ENCODE assay signal across 8 cellular contexts in genomic region chr12:82359115-82359478, GRCh38. TPM values are rescaled to one million over a fixed set of nuclear protein-coding genes. Genes with fewer than 3 reads are reported as not detected.
A peak's percentile ranks its signal among the peaks of the same experiment; 100 is the strongest.
DNase-seq lines count a peak whose midpoint lies in the region; ATAC-seq and TF ChIP-seq lines count a peak whose summit lies in the region.

No MANE protein-coding gene starts in this region.

- TF ChIP-seq CTCF in CD8-positive, alpha-beta T cell (IDR thresholded peaks at IDR 0.05), result no peak
- TF ChIP-seq CTCF in fibroblast of the aortic adventitia (IDR thresholded peaks at IDR 0.05; ENCODE audit: insufficient read depth, low read length), result no peak
- TF ChIP-seq CTCF in osteocyte (IDR thresholded peaks at IDR 0.05), result no peak

- POLR2A ChIA-PET in CD8-positive, alpha-beta T cell (lab: Charles Lee), result interaction anchor here (1.2 to 2.4 kb wide), 2 partner anchors 39 to 327 kb away, joined by 5 to 18 read pairs; partner anchors contain the start of gene TMTC2

- H3K4me1 ChIP-seq in CD8-positive, alpha-beta T cell (ENCODE audit: insufficient read depth, low read length), result peaks cover 32% of the 10 kb centered on the region

- peak overlapping the region; percentile 93 for H3K4me3 Mint-ChIP-seq in CD8-positive, alpha-beta T cell
- H3K4me3 Mint-ChIP-seq in IgD-negative memory B cell (peak overlapping the region; percentile 92 to 100 (median 98)), osteocyte (ENCODE audit: unreplicated experiment) (peak overlapping the region; percentile 99)

- H3K4me1 Mint-ChIP-seq in CD8-positive, alpha-beta T cell (ENCODE audit: low read depth), result peaks cover 65% of the 10 kb centered on the region
- H3K4me1 Mint-ChIP-seq in IgD-negative memory B cell (peaks cover 20 to 39% (median 27%) of the 10 kb centered on the region in 3 donors), osteocyte (ENCODE audit: unreplicated experiment) (peaks cover 30% of the 10 kb centered on the region)

- DNase-seq in CD8-positive, alpha-beta T cell, result no peak
- DNase-seq in UCSD-AML1 (lab: John Stamatoyannopoulos, UW; ENCODE audit: unreplicated experiment), result peak; percentile 11
- DNase-seq in fibroblast of the aortic adventitia (ENCODE audit: low read depth), result peak; percentile 11
- no peak for DNase-seq in osteocyte (ENCODE audit: extremely low spot score, unreplicated experiment)
- no peak for DNase-seq in 8988T
- no peak for DNase-seq in SKM-1 treated with dmso at 0.1 percent for 144 hours (lab: John Stamatoyannopoulos, UW; ENCODE audit: unreplicated experiment)

- peak overlapping the region; percentile 97 for H3K4me3 ChIP-seq in CD8-positive, alpha-beta T cell (ENCODE audit: low read depth, low read length)
- H3K4me3 ChIP-seq in fibroblast of the aortic adventitia (ENCODE audit: low read depth, low read length), result peak overlapping the region; percentile 98

- CTCF ChIA-PET in CD8-positive, alpha-beta T cell (lab: Charles Lee), result interaction anchor here (1.0 kb wide), 4 partner anchors 10 to 40 kb away, joined by 3 read pairs; no protein-coding TSS in a partner anchor

- no peak for ATAC-seq in CD8-positive, alpha-beta T cell
- peak; percentile 29 for ATAC-seq in GM19395 (IDR thresholded peaks at IDR 0.05; ENCODE audit: unreplicated experiment)

- H3K27ac Mint-ChIP-seq in CD8-positive, alpha-beta T cell, result peak overlapping the region; percentile 99
- H3K27ac Mint-ChIP-seq in IgD-negative memory B cell (peak overlapping the region; percentile 92 to 100 (median 99)), osteocyte (ENCODE audit: unreplicated experiment) (peak overlapping the region; percentile 99)

- no peaks in the 10 kb centered on the region for H3K27me3 ChIP-seq in CD8-positive, alpha-beta T cell (ENCODE audit: insufficient read depth, low read length)

- peaks cover 50% of the 10 kb centered on the region for H3K36me3 Mint-ChIP-seq in CD8-positive, alpha-beta T cell
- H3K36me3 Mint-ChIP-seq in IgD-negative memory B cell (peaks cover 5% of the 10 kb centered on the region), osteocyte (ENCODE audit: unreplicated experiment) (peaks cover 17% of the 10 kb centered on the region)

- no peaks in the 10 kb centered on the region for H3K27me3 Mint-ChIP-seq in CD8-positive, alpha-beta T cell (ENCODE audit: low read depth)
- H3K27me3 Mint-ChIP-seq in IgD-negative memory B cell, result no peaks in the 10 kb centered on the region
- no peaks in the 10 kb centered on the region for H3K27me3 Mint-ChIP-seq in osteocyte (ENCODE audit: unreplicated experiment)

- H3K9me3 Mint-ChIP-seq in CD8-positive, alpha-beta T cell, result no peaks in the 10 kb centered on the region
- H3K9me3 Mint-ChIP-seq in IgD-negative memory B cell (peaks cover 0 to 3% (median 0%) of the 10 kb centered on the region in 3 donors), osteocyte (ENCODE audit: unreplicated experiment) (no peaks in the 10 kb centered on the region)

- intact Hi-C loops in CD8-positive, alpha-beta T cell (cut with DNase I, micrococcal nuclease), result loop anchor here in 1 of 2 experiments (10.0 kb wide), 1 partner anchor 326 kb away; the partner anchor contains the start of gene TMTC2

- H3K9me3 ChIP-seq in CD8-positive, alpha-beta T cell (ENCODE audit: low read length), result no peaks in the 10 kb centered on the region

- H3K36me3 ChIP-seq in CD8-positive, alpha-beta T cell (ENCODE audit: insufficient read depth, low read length), result peaks cover 12% of the 10 kb centered on the region

- peak overlapping the region; percentile 98 for H3K27ac ChIP-seq in CD8-positive, alpha-beta T cell (ENCODE audit: low read depth, low read length)

RNA-seq across cellular contexts. Expression of gene METTL25, which starts 0.8 kb away (rescaled TPM):
- 10 to 100 TPM; 12.1 to 14.5 TPM for total RNA-seq in CD8-positive, alpha-beta T cell
- polyA plus RNA-seq in IgD-negative memory B cell, result 12.7 TPM
- total RNA-seq in fibroblast of the aortic adventitia (ENCODE audit: low replicate concordance), result 13.6 and 27.7 TPM in 2 replicates
- 8.8 and 9.2 TPM in 2 replicates for total RNA-seq in osteocyte

RNA-seq across cellular contexts. Expression of gene CCDC59, which starts 0.9 kb away (rescaled TPM):
- total RNA-seq in CD8-positive, alpha-beta T cell, result 100 to 1,000 TPM; 173 to 174 TPM
- polyA plus RNA-seq in IgD-negative memory B cell, result 109 TPM
- total RNA-seq in fibroblast of the aortic adventitia (ENCODE audit: low replicate concordance), result 17.3 and 57.1 TPM in 2 replicates
- 32.1 and 33.2 TPM in 2 replicates for total RNA-seq in osteocyte

Comparison
In these comparisons a context has a peak if more than half of its experiments do, and no peak if none do; other contexts are left out.
1. DNase-seq: peak in UCSD-AML1 (single experiment) and fibroblast of the aortic adventitia (single experiment); none in CD8-positive, alpha-beta T cell (0 of 7), osteocyte (single experiment), 8988T (single experiment) and SKM-1 treated with dmso at 0.1 percent for 144 hours (single experiment).
2. Peak in every context shown above with its lines, with median percentiles within 50 percentile points of each other: H3K27ac Mint-ChIP-seq and H3K4me3 Mint-ChIP-seq.